ENCODE assay signal across 1 cellular context in the genomic region with DNA sequence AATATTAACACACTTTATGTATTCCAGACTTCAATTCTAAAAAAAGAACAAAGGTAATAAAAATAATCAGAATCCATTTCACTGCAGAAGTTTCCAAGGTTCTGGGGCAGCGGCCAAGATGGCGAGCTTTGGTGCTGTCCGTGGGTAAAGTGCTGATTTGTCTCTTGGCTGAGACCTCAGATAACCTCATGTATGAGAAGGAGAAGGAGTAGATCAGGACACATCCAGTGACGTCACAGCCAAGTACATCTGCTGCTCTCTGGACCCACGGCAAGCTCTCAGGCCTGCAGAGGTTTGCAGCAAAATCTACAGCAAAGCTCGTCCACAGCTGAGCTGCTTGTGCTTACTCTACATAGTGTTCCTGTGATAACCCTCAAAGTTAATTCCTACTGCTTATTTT.
TF ChIP-seq lines count a peak whose summit lies in the region.

No MANE protein-coding gene starts in this region.

TF ChIP-seq in H1, 55 proteins besides CTCF, POLR2A, EP300 and RAD21:
- no peak for TF ChIP-seq SUZ12 (IDR thresholded peaks at IDR 0.05; ENCODE audit: low read length)
- peak; percentile 92 for TF ChIP-seq YY1 (IDR thresholded peaks at IDR 0.05; ENCODE audit: low read depth, low read length)
